Comparison of ENCODE assay signal across 20 cellular contexts in genomic region chr9:108217601-108218190, GRCh38.
DNase-seq lines count a peak whose midpoint lies in the region; ATAC-seq, FAIRE-seq and TF ChIP-seq lines count a peak whose summit lies in the region.
"Had no signal": no experiment of that assay in that cellular context is flagged by ENCODE, and none has a peak within 500 bp of the region (broad histone marks: within the 10 kb centered on the region; RNA-seq: fewer than 3 reads in every experiment).

No MANE protein-coding gene starts in this region.

- no peak overlapping the region for H3K4me2 ChIP-seq in astrocyte (ENCODE audit: low read length)
- H3K4me2 ChIP-seq: KMS-11 had no signal

- H3K27me3 Mint-ChIP-seq in astrocyte (ENCODE audit: low read depth, unreplicated experiment) (no peaks in the 10 kb centered on the region), nephron (ENCODE audit: low read depth) (peaks cover 43% of the 10 kb centered on the region)
- H3K27me3 Mint-ChIP-seq in activated CD8-positive, alpha-beta T cell treated with anti-CD3 and anti-CD28 coated beads, Interleukin-2, amount 10 ng/mL, durations not matched to agents 7 days and 5 days (ENCODE audit: low read depth), result no peaks in the 10 kb centered on the region

- no peaks in the 10 kb centered on the region for H3K9me3 ChIP-seq in astrocyte (ENCODE audit: insufficient read depth, low read depth, low read length)
- no peaks in the 10 kb centered on the region for H3K9me3 ChIP-seq in mucosa of descending colon

- H3K4me3 ChIP-seq in astrocyte (ENCODE audit: insufficient read depth, low read depth, low read length) (no peak overlapping the region), fibroblast of mammary gland (ENCODE audit: control insufficient read depth, low read depth, low read length) (no peak overlapping the region), mucosa of descending colon (no peak overlapping the region)

- intact Hi-C loops in mucosa of descending colon (cut with DNase I, micrococcal nuclease), result no loop called here

- H3K36me3 ChIP-seq in astrocyte (ENCODE audit: insufficient read depth, low read length) (no peaks in the 10 kb centered on the region), mucosa of descending colon (ENCODE audit: low read depth) (no peaks in the 10 kb centered on the region)

- ATAC-seq in activated CD8-positive, alpha-beta T cell treated with anti-CD3 and anti-CD28 coated beads, Interleukin-2, amount 10 ng/mL, durations not matched to agents 7 days and 5 days, result no peak
- no peak for ATAC-seq in mucosa of descending colon
- ATAC-seq: PC-3 had no signal

- H3K9ac ChIP-seq in astrocyte (ENCODE audit: low read length), result no peak overlapping the region
- H3K9ac ChIP-seq: KMS-11 had no signal

- H2AFZ ChIP-seq in astrocyte (ENCODE audit: low read depth, low read length), result no peak overlapping the region

- H3K4me3 Mint-ChIP-seq in astrocyte (ENCODE audit: unreplicated experiment), result no peak overlapping the region
- H3K4me3 Mint-ChIP-seq in nephron, result no peak overlapping the region
- H3K4me3 Mint-ChIP-seq in activated CD8-positive, alpha-beta T cell treated with anti-CD3 and anti-CD28 coated beads, Interleukin-2, amount 10 ng/mL, durations not matched to agents 7 days and 5 days, result no peak overlapping the region
- H3K4me3 Mint-ChIP-seq: H9 had no signal

- H3K79me2 ChIP-seq in astrocyte (ENCODE audit: insufficient read depth, low read length), result no peaks in the 10 kb centered on the region

- no peak overlapping the region for H3K27ac Mint-ChIP-seq in astrocyte (ENCODE audit: unreplicated experiment)
- H3K27ac Mint-ChIP-seq in nephron, result peak overlapping the region in 2 of 3 experiments; percentile 2 to 20
- H3K27ac Mint-ChIP-seq in activated CD8-positive, alpha-beta T cell treated with anti-CD3 and anti-CD28 coated beads, Interleukin-2, amount 10 ng/mL, durations not matched to agents 7 days and 5 days, result no peak overlapping the region
- H3K27ac Mint-ChIP-seq: H9 had no signal

- CTCF ChIA-PET in activated CD8-positive, alpha-beta T cell treated with anti-CD3 and anti-CD28 coated beads, Interleukin-2, amount 10 ng/mL, durations not matched to agents 7 days and 5 days (lab: Charles Lee), result no interaction called here

- H3K4me1 Mint-ChIP-seq in astrocyte (ENCODE audit: low read depth, unreplicated experiment), result no peaks in the 10 kb centered on the region
- peaks cover 5% of the 10 kb centered on the region for H3K4me1 Mint-ChIP-seq in nephron
- no peaks in the 10 kb centered on the region for H3K4me1 Mint-ChIP-seq in activated CD8-positive, alpha-beta T cell treated with anti-CD3 and anti-CD28 coated beads, Interleukin-2, amount 10 ng/mL, durations not matched to agents 7 days and 5 days (ENCODE audit: low read depth)

- H4K20me1 ChIP-seq in astrocyte (ENCODE audit: insufficient read depth, low read length), result no peaks in the 10 kb centered on the region

- H3K9me3 Mint-ChIP-seq in astrocyte (ENCODE audit: unreplicated experiment) (no peaks in the 10 kb centered on the region), nephron (peaks cover 12% of the 10 kb centered on the region)
- peaks cover 6% of the 10 kb centered on the region for H3K9me3 Mint-ChIP-seq in activated CD8-positive, alpha-beta T cell treated with anti-CD3 and anti-CD28 coated beads, Interleukin-2, amount 10 ng/mL, durations not matched to agents 7 days and 5 days (ENCODE audit: insufficient read depth)
- H3K9me3 Mint-ChIP-seq: H9 had no signal

- no peak overlapping the region for H3K27ac ChIP-seq in astrocyte (ENCODE audit: low read depth, low read length)
- H3K27ac ChIP-seq: HL-60, KMS-11, RWPE1 had no signal

- no peaks in the 10 kb centered on the region for H3K27me3 ChIP-seq in astrocyte (ENCODE audit: insufficient read depth, low read length)

- POLR2A ChIA-PET in activated CD8-positive, alpha-beta T cell treated with anti-CD3 and anti-CD28 coated beads, Interleukin-2, amount 10 ng/mL, durations not matched to agents 7 days and 5 days (lab: Charles Lee), result no interaction called here

- DNase-seq in astrocyte (ENCODE audit: low read depth) (peak; percentile 96), fibroblast of mammary gland (ENCODE audit: low read depth) (peak; percentile 70), mucosa of descending colon (no peak), T1000 (lab: John Stamatoyannopoulos, UW) (no peak)
- no peak for DNase-seq in activated CD8-positive, alpha-beta T cell treated with anti-CD3 and anti-CD28 coated beads, Interleukin-2, amount 10 ng/mL, durations not matched to agents 7 days and 5 days
- DNase-seq in stimulated activated CD4-positive, alpha-beta T cell treated with anti-CD3 and anti-CD28 coated beads, Interleukin-2, amount 100 ng/mL, for 24 hours, result no peak
- DNase-seq: ACHN, DMS79 treated with DMSO at 0.1 percent for 48 hours, H9, NCI-H1417 treated with DMSO at 0.1 percent for 48 hours, NCI-H187 treated with DMSO at 0.1 percent for 48 hours, NCI-H2171, NCI-H526, PC-3, SIG-M5 had no signal

- H3K4me1 ChIP-seq in astrocyte (ENCODE audit: insufficient read depth, low read length), result no peaks in the 10 kb centered on the region
- H3K4me1 ChIP-seq in mucosa of descending colon (ENCODE audit: low read depth), result no peaks in the 10 kb centered on the region

- TF ChIP-seq CTCF in astrocyte (IDR thresholded peaks at IDR 0.05; ENCODE audit: insufficient read depth, low read depth, low read length) (no peak), fibroblast of mammary gland (conservative IDR thresholded peaks at IDR 0.05; ENCODE audit: control insufficient read depth, insufficient read depth, low read depth, low read length) (no peak), nephron (IDR thresholded peaks at IDR 0.05; ENCODE audit: unreplicated experiment in 3 of 3) (no peak), mucosa of descending colon (IDR thresholded peaks at IDR 0.05) (no peak)

- no peak for FAIRE-seq in astrocyte (lab: Jason Lieb, UNC)
- FAIRE-seq: G401.6 had no signal

- no peaks in the 10 kb centered on the region for H3K36me3 Mint-ChIP-seq in astrocyte (ENCODE audit: low read depth, unreplicated experiment)
- no peaks in the 10 kb centered on the region for H3K36me3 Mint-ChIP-seq in nephron (ENCODE audit: low read depth)
- H3K36me3 Mint-ChIP-seq in activated CD8-positive, alpha-beta T cell treated with anti-CD3 and anti-CD28 coated beads, Interleukin-2, amount 10 ng/mL, durations not matched to agents 7 days and 5 days (ENCODE audit: low read depth), result no peaks in the 10 kb centered on the region

Comparison
In these comparisons a context has a peak if more than half of its experiments do, and no peak if none do; other contexts are left out.
1. DNase-seq: peak in astrocyte (single experiment) and fibroblast of mammary gland (single experiment); none in activated CD8-positive, alpha-beta T cell treated with anti-CD3 and anti-CD28 coated beads, Interleukin-2, amount 10 ng/mL, durations not matched to agents 7 days and 5 days (single experiment), mucosa of descending colon (0 of 3), T1000 (single experiment) and stimulated activated CD4-positive, alpha-beta T cell treated with anti-CD3 and anti-CD28 coated beads, Interleukin-2, amount 100 ng/mL, for 24 hours (0 of 2).
2. H3K27ac Mint-ChIP-seq: peak in nephron (2 of 3); none in astrocyte (single experiment) and activated CD8-positive, alpha-beta T cell treated with anti-CD3 and anti-CD28 coated beads, Interleukin-2, amount 10 ng/mL, durations not matched to agents 7 days and 5 days (single experiment).